Comparison of ENCODE assay signal across 1 cellular context in genomic region chr10:119178371-119179119, GRCh38.
A peak's percentile ranks its signal among the peaks of the same experiment; 100 is the strongest.
TF ChIP-seq lines count a peak whose summit lies in the region.

Gene PRDX3, minus strand, starts transcription at chr10:119178812. Its CDS starts 22 bp downstream, at chr10:119178790.

TF ChIP-seq in HepG2, 621 proteins besides CTCF, POLR2A, EP300 and RAD21 (continued from another document):
- no peak for TF ChIP-seq CREBL2 (CRISPR knock-in tag; IDR thresholded peaks at IDR 0.05; ENCODE audit: borderline replicate concordance)
- peak; percentile 64; the same call in 1 of the 2 replicates for TF ChIP-seq ZNF414 (CRISPR knock-in tag; IDR thresholded peaks at IDR 0.05)
- no peak for TF ChIP-seq TBX3 (IDR thresholded peaks at IDR 0.05; ENCODE audit: borderline replicate concordance)
- no peak for TF ChIP-seq ZNF737 (CRISPR knock-in tag; IDR thresholded peaks at IDR 0.05; ENCODE audit: borderline replicate concordance)
- TF ChIP-seq IRF2 (CRISPR knock-in tag; IDR thresholded peaks at IDR 0.05): peak; percentile 68; the same call in 1 of the 2 replicates
- TF ChIP-seq ASH2L (IDR thresholded peaks at IDR 0.05; ENCODE audit: insufficient read length, low read depth, low read length): peak; percentile 53
- TF ChIP-seq RARG (CRISPR knock-in tag; IDR thresholded peaks at IDR 0.05; ENCODE audit: low read depth): no peak
- no peak for TF ChIP-seq TFE3 (CRISPR knock-in tag; IDR thresholded peaks at IDR 0.05)
- TF ChIP-seq ZNF18 (CRISPR knock-in tag; IDR thresholded peaks at IDR 0.05; ENCODE audit: insufficient replicate concordance): no peak
- no peak for TF ChIP-seq ZNF597 (CRISPR knock-in tag; IDR thresholded peaks at IDR 0.05)
- TF ChIP-seq ZNF275 (CRISPR knock-in tag; IDR thresholded peaks at IDR 0.05; ENCODE audit: borderline replicate concordance): peak; percentile 78; the same call in 1 of the 2 replicates
- TF ChIP-seq ZNF777 (CRISPR knock-in tag; IDR thresholded peaks at IDR 0.05): no peak
- 0 out of 2 replicates have a peak, but pooled peaks have one; percentile 36 for TF ChIP-seq AKAP8 (CRISPR knock-in tag; IDR thresholded peaks at IDR 0.05)
- TF ChIP-seq ZNF790 (CRISPR knock-in tag; IDR thresholded peaks at IDR 0.05; ENCODE audit: borderline replicate concordance): no peak
- TF ChIP-seq MAZ (IDR thresholded peaks at IDR 0.05; ENCODE audit: borderline replicate concordance, low read depth, low read length): peak; percentile 54; the same call in 1 of the 2 replicates
- TF ChIP-seq MAZ (CRISPR knock-in tag; IDR thresholded peaks at IDR 0.05; ENCODE audit: low read depth): peak; percentile 72; the same call in 1 of the 2 replicates
- TF ChIP-seq MEF2D (CRISPR knock-in tag; IDR thresholded peaks at IDR 0.05): peak; percentile 72
- peak; percentile 59; the same call in 1 of the 2 replicates for TF ChIP-seq FOXJ3 (CRISPR knock-in tag; IDR thresholded peaks at IDR 0.05; ENCODE audit: borderline replicate concordance)
- TF ChIP-seq SMARCE1 (IDR thresholded peaks at IDR 0.05; ENCODE audit: borderline replicate concordance): no peak
- no peak for TF ChIP-seq SNAPC5 (CRISPR knock-in tag; IDR thresholded peaks at IDR 0.05; ENCODE audit: borderline replicate concordance)
- TF ChIP-seq BCL3 (CRISPR knock-in tag; IDR thresholded peaks at IDR 0.05): peak; percentile 79
- TF ChIP-seq ZBTB21 (CRISPR knock-in tag; IDR thresholded peaks at IDR 0.05): no peak
- 0 out of 2 replicates have a peak, but pooled peaks have one; percentile 37 for TF ChIP-seq EEA1 (CRISPR knock-in tag; IDR thresholded peaks at IDR 0.05; ENCODE audit: borderline replicate concordance)
- TF ChIP-seq NFRKB (IDR thresholded peaks at IDR 0.05): no peak
- peak; percentile 44 for TF ChIP-seq THAP11 (CRISPR knock-in tag; IDR thresholded peaks at IDR 0.05)
- TF ChIP-seq AFF4 (CRISPR knock-in tag; IDR thresholded peaks at IDR 0.05): no peak; the same call in 1 of the 2 replicates
- TF ChIP-seq SALL1 (CRISPR knock-in tag; IDR thresholded peaks at IDR 0.05): peak; percentile 83
- TF ChIP-seq PHF8 (CRISPR knock-in tag; IDR thresholded peaks at IDR 0.05): peak; percentile 96
- peak; percentile 71; the same call in 1 of the 2 replicates for TF ChIP-seq ZNF280D (CRISPR knock-in tag; IDR thresholded peaks at IDR 0.05)
- TF ChIP-seq GFI1 (CRISPR knock-in tag; IDR thresholded peaks at IDR 0.05; ENCODE audit: borderline replicate concordance): peak; percentile 53; the same call in 1 of the 2 replicates
- peak; percentile 83; the same call in 1 of the 2 replicates for TF ChIP-seq ZFP91 (CRISPR knock-in tag; IDR thresholded peaks at IDR 0.05; ENCODE audit: borderline replicate concordance)
- peak; percentile 60; the same call in 1 of the 2 replicates for TF ChIP-seq ZNF713 (CRISPR knock-in tag; IDR thresholded peaks at IDR 0.05)
